ENCODE assay signal across 13 cellular contexts in genomic region chr2:100940766-100941645, GRCh38.
DNase-seq lines count a peak whose midpoint lies in the region; ATAC-seq and TF ChIP-seq lines count a peak whose summit lies in the region.
"Had no signal": no experiment of that assay in that cellular context is flagged by ENCODE, and none has a peak within 500 bp of the region (broad histone marks: within the 10 kb centered on the region; RNA-seq: fewer than 3 reads in every experiment).

No MANE protein-coding gene starts in this region.

- TF ChIP-seq CTCF in chondrocyte (IDR thresholded peaks at IDR 0.05): no peak

- POLR2A ChIA-PET in naive thymus-derived CD8-positive, alpha-beta T cell (lab: Charles Lee): no interaction called here

- H3K27me3 Mint-ChIP-seq in T-helper 17 cell (peaks cover 7% of the 10 kb centered on the region), chondrocyte (ENCODE audit: low read depth) (no peaks in the 10 kb centered on the region)
- H3K27me3 Mint-ChIP-seq in naive thymus-derived CD8-positive, alpha-beta T cell: peaks cover 0 to 1% (median 0%) of the 10 kb centered on the region in 5 donors

- peak overlapping the region; percentile 95 for H3K27ac Mint-ChIP-seq in T-helper 17 cell
- peak overlapping the region; percentile 28 for H3K27ac Mint-ChIP-seq in chondrocyte (ENCODE audit: unreplicated experiment)
- H3K27ac Mint-ChIP-seq in naive thymus-derived CD8-positive, alpha-beta T cell: peak overlapping the region; percentile 57 to 94 (median 82)

- no peaks in the 10 kb centered on the region for H3K9me3 ChIP-seq in T-helper 17 cell (ENCODE audit: control insufficient read depth, low read length, poor library complexity, severe bottlenecking)

- H3K4me3 Mint-ChIP-seq in T-helper 17 cell (peak overlapping the region; percentile 88), chondrocyte (ENCODE audit: unreplicated experiment) (no peak overlapping the region)
- H3K4me3 Mint-ChIP-seq in naive thymus-derived CD8-positive, alpha-beta T cell: peak overlapping the region; percentile 58 to 85 (median 72)

- ATAC-seq in T-helper 17 cell (peak; percentile 23), GM19035 (IDR thresholded peaks at IDR 0.05; ENCODE audit: unreplicated experiment) (no peak)
- ATAC-seq in naive thymus-derived CD8-positive, alpha-beta T cell: peak in 1 of 2 donors; percentile 25

- DNase-seq in activated CD4-positive, alpha-beta T cell treated with anti-CD3 and anti-CD28 coated beads for 48 hours: peak; percentile 43
- DNase-seq in activated CD4-positive, alpha-beta T cell treated with anti-CD3 and anti-CD28 coated beads, Interleukin-2, amount 50 U/mL, for 4 hours: no peak
- DNase-seq in T-helper 17 cell: no peak
- no peak for DNase-seq in chondrocyte (ENCODE audit: low spot score)
- DNase-seq in naive thymus-derived CD8-positive, alpha-beta T cell: no peak
- no peak for DNase-seq in NCI-H1436 treated with DMSO at 0.1 percent for 48 hours (lab: John Stamatoyannopoulos, UW)
- DNase-seq in cerebellum (ENCODE audit: low spot score): no peak
- DNase-seq: 8988T, activated gamma-delta T cell treated with Interleukin-2 at 50 U/mL for 16 hours, glutamatergic neuron, NCI-H69, posterior cingulate gyrus had no signal

- H3K9me3 Mint-ChIP-seq in chondrocyte (ENCODE audit: low read depth): no peaks in the 10 kb centered on the region
- no peaks in the 10 kb centered on the region for H3K9me3 Mint-ChIP-seq in naive thymus-derived CD8-positive, alpha-beta T cell

- H3K36me3 Mint-ChIP-seq in T-helper 17 cell (ENCODE audit: low read depth) (no peaks in the 10 kb centered on the region), chondrocyte (ENCODE audit: low read depth) (peaks cover 27% of the 10 kb centered on the region)
- peaks cover 0 to 23% (median 2%) of the 10 kb centered on the region in 3 donors for H3K36me3 Mint-ChIP-seq in naive thymus-derived CD8-positive, alpha-beta T cell

- H3K4me1 Mint-ChIP-seq in T-helper 17 cell: peaks cover 18% of the 10 kb centered on the region
- peaks cover 18% of the 10 kb centered on the region for H3K4me1 Mint-ChIP-seq in chondrocyte (ENCODE audit: low read depth)
- H3K4me1 Mint-ChIP-seq in naive thymus-derived CD8-positive, alpha-beta T cell: peaks cover 18 to 27% (median 19%) of the 10 kb centered on the region in 4 donors

Comparison
In these comparisons a context has a peak if more than half of its experiments do, and no peak if none do; other contexts are left out.
1. H3K27ac Mint-ChIP-seq: peak in every context shown above with its lines; median percentile 95 in T-helper 17 cell; 82 in naive thymus-derived CD8-positive, alpha-beta T cell; 28 in chondrocyte.